Comparison of ENCODE assay signal across 1 cellular context in genomic region chr6:51908243-51908642, GRCh38.
TF ChIP-seq lines count a peak whose summit lies in the region.

No MANE protein-coding gene starts in this region.

TF ChIP-seq in GM23338, 12 proteins besides CTCF, POLR2A, EP300 and RAD21 (continued from another document):
- TF ChIP-seq, protein P1, sequence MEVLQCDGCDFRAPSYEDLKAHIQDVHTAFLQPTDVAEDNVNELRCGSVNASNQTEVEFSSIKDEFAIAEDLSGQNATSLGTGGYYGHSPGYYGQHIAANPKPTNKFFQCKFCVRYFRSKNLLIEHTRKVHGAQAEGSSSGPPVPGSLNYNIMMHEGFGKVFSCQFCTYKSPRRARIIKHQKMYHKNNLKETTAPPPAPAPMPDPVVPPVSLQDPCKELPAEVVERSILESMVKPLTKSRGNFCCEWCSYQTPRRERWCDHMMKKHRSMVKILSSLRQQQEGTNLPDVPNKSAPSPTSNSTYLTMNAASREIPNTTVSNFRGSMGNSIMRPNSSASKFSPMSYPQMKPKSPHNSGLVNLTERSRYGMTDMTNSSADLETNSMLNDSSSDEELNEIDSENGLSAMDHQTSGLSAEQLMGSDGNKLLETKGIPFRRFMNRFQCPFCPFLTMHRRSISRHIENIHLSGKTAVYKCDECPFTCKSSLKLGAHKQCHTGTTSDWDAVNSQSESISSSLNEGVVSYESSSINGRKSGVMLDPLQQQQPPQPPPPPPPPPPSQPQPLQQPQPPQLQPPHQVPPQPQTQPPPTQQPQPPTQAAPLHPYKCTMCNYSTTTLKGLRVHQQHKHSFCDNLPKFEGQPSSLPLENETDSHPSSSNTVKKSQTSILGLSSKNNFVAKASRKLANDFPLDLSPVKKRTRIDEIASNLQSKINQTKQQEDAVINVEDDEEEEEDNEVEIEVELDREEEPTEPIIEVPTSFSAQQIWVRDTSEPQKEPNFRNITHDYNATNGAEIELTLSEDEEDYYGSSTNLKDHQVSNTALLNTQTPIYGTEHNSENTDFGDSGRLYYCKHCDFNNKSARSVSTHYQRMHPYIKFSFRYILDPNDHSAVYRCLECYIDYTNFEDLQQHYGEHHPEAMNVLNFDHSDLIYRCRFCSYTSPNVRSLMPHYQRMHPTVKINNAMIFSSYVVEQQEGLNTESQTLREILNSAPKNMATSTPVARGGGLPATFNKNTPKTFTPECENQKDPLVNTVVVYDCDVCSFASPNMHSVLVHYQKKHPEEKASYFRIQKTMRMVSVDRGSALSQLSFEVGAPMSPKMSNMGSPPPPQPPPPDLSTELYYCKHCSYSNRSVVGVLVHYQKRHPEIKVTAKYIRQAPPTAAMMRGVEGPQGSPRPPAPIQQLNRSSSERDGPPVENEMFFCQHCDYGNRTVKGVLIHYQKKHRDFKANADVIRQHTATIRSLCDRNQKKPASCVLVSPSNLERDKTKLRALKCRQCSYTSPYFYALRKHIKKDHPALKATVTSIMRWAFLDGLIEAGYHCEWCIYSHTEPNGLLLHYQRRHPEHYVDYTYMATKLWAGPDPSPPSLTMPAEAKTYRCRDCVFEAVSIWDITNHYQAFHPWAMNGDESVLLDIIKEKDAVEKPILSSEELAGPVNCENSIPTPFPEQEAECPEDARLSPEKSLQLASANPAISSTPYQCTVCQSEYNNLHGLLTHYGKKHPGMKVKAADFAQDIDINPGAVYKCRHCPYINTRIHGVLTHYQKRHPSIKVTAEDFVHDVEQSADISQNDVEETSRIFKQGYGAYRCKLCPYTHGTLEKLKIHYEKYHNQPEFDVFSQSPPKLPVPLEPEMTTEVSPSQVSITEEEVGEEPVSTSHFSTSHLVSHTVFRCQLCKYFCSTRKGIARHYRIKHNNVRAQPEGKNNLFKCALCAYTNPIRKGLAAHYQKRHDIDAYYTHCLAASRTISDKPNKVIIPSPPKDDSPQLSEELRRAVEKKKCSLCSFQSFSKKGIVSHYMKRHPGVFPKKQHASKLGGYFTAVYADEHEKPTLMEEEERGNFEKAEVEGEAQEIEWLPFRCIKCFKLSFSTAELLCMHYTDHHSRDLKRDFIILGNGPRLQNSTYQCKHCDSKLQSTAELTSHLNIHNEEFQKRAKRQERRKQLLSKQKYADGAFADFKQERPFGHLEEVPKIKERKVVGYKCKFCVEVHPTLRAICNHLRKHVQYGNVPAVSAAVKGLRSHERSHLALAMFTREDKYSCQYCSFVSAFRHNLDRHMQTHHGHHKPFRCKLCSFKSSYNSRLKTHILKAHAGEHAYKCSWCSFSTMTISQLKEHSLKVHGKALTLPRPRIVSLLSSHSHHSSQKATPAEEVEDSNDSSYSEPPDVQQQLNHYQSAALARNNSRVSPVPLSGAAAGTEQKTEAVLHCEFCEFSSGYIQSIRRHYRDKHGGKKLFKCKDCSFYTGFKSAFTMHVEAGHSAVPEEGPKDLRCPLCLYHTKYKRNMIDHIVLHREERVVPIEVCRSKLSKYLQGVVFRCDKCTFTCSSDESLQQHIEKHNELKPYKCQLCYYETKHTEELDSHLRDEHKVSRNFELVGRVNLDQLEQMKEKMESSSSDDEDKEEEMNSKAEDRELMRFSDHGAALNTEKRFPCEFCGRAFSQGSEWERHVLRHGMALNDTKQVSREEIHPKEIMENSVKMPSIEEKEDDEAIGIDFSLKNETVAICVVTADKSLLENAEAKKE (CRISPR knock-in tag; IDR thresholded peaks at IDR 0.05), result no peak
- TF ChIP-seq JUNB (IDR thresholded peaks at IDR 0.05; ENCODE audit: unreplicated experiment) (no peak), ZNF114 (CRISPR knock-in tag; IDR thresholded peaks at IDR 0.05) (no peak), ETS1 (IDR thresholded peaks at IDR 0.05) (no peak), EZH2phosphoT487 (IDR thresholded peaks at IDR 0.05; ENCODE audit: unreplicated experiment) (no peak), REST (IDR thresholded peaks at IDR 0.05; ENCODE audit: unreplicated experiment) (no peak), CREB1 (CRISPR knock-in tag; IDR thresholded peaks at IDR 0.05; ENCODE audit: low read depth) (no peak), POLR2AphosphoS5 (IDR thresholded peaks at IDR 0.05; ENCODE audit: low read depth) (no peak)
